ENCODE assay signal across 4 cellular contexts in genomic region chr9:72888943-72889342, GRCh38.
"Had no signal": no experiment of that assay in that cellular context is flagged by ENCODE, and none has a peak within 500 bp of the region (broad histone marks: within the 10 kb centered on the region; RNA-seq: fewer than 3 reads in every experiment).

No MANE protein-coding gene starts in this region.

- DNase-seq: H9, HCEC 1CT, IMR-90 had no signal

- H3K4me2 ChIP-seq: GM23338 had no signal

- H2AFZ ChIP-seq: GM23338 had no signal

- H3K4me3 ChIP-seq: GM23338 had no signal
